ENCODE assay signal across 7 cellular contexts in genomic region chrX:80485543-80485942, GRCh38.
"Had no signal": no experiment of that assay in that cellular context is flagged by ENCODE, and none has a peak within 500 bp of the region (broad histone marks: within the 10 kb centered on the region; RNA-seq: fewer than 3 reads in every experiment).

No MANE protein-coding gene starts in this region.

- H3K4me2 ChIP-seq: KMS-11 had no signal

- ATAC-seq: HepG2 had no signal

- H3K9ac ChIP-seq: KMS-11 had no signal

- DNase-seq: IMR-90, KBM-7, KG1 had no signal

- FAIRE-seq: HepG2, HTR-8/SVneo had no signal

- H3K27ac ChIP-seq: HL-60, KMS-11 had no signal
